1 cellular context compared by ENCODE assay signal in genomic region chr7:129383542-129384132, GRCh38.
TF ChIP-seq lines count a peak whose summit lies in the region.

No MANE protein-coding gene starts in this region.

TF ChIP-seq in K562, 482 proteins besides CTCF, POLR2A, EP300 and RAD21:
- TF ChIP-seq C11orf30 (IDR thresholded peaks at IDR 0.05; ENCODE audit: low read depth) (peak; percentile 54; the same call in 1 of the 2 replicates), NCOR1 (IDR thresholded peaks at IDR 0.05) (0 out of 2 replicates have a peak, but pooled peaks have one; percentile 13), E2F3 (CRISPR knock-in tag; IDR thresholded peaks at IDR 0.05) (no peak), ZNF316 (IDR thresholded peaks at IDR 0.05) (peak; percentile 74), SLC30A9 (CRISPR knock-in tag; IDR thresholded peaks at IDR 0.05) (no peak), CBX1 (IDR thresholded peaks at IDR 0.05; ENCODE audit: low read depth) (no peak), NFIX (CRISPR knock-in tag; IDR thresholded peaks at IDR 0.05; ENCODE audit: low read depth) (no peak), HSF4 (CRISPR knock-in tag; IDR thresholded peaks at IDR 0.05; ENCODE audit: borderline replicate concordance) (no peak), NFIC (IDR thresholded peaks at IDR 0.05) (no peak), ZNF778 (CRISPR knock-in tag; IDR thresholded peaks at IDR 0.05) (no peak), STAT6 (CRISPR knock-in tag; IDR thresholded peaks at IDR 0.05) (no peak), HDGF (IDR thresholded peaks at IDR 0.05) (no peak), GABPA (tag; conservative IDR thresholded peaks at IDR 0.05; ENCODE audit: low read depth) (no peak), HNRNPLL (IDR thresholded peaks at IDR 0.05; ENCODE audit: low read depth, low read length, poor library complexity, severe bottlenecking) (no peak), HMG20A (CRISPR knock-in tag; conservative IDR thresholded peaks at IDR 0.05) (no peak), DACH1 (IDR thresholded peaks at IDR 0.05; ENCODE audit: partially characterized antibody) (no peak), TAF1 (IDR thresholded peaks at IDR 0.05; ENCODE audit: control insufficient read depth, extremely low read depth, insufficient read depth, low read length, severe bottlenecking) (no peak), POLR2AphosphoS2 (IDR thresholded peaks at IDR 0.05; ENCODE audit: low read length) (no peak), TFAM (CRISPR knock-in tag; conservative IDR thresholded peaks at IDR 0.05) (no peak), ZNF561 (CRISPR knock-in tag; conservative IDR thresholded peaks at IDR 0.05) (no peak), NR4A1 (CRISPR knock-in tag; IDR thresholded peaks at IDR 0.05) (no peak), NR4A1 (tag; IDR thresholded peaks at IDR 0.05) (no peak), WHSC1 (IDR thresholded peaks at IDR 0.05; ENCODE audit: low read length) (no peak), ZNF699 (CRISPR knock-in tag; IDR thresholded peaks at IDR 0.05; ENCODE audit: insufficient replicate concordance) (no peak), SOX6 (IDR thresholded peaks at IDR 0.05) (no peak), GTF2F1 (IDR thresholded peaks at IDR 0.05; ENCODE audit: low read depth, low read length) (no peak), RBM17 (IDR thresholded peaks at IDR 0.05; ENCODE audit: borderline replicate concordance, low read depth, low read length) (no peak), NELFE (IDR thresholded peaks at IDR 0.05; ENCODE audit: insufficient read depth, insufficient read length) (no peak), KLF1 (tag; IDR thresholded peaks at IDR 0.05) (no peak), MAFG (tag; conservative IDR thresholded peaks at IDR 0.05) (0 out of 2 replicates have a peak, but pooled peaks have one; percentile 33), ZZZ3 (IDR thresholded peaks at IDR 0.05) (no peak)
- TF ChIP-seq, protein P1, sequence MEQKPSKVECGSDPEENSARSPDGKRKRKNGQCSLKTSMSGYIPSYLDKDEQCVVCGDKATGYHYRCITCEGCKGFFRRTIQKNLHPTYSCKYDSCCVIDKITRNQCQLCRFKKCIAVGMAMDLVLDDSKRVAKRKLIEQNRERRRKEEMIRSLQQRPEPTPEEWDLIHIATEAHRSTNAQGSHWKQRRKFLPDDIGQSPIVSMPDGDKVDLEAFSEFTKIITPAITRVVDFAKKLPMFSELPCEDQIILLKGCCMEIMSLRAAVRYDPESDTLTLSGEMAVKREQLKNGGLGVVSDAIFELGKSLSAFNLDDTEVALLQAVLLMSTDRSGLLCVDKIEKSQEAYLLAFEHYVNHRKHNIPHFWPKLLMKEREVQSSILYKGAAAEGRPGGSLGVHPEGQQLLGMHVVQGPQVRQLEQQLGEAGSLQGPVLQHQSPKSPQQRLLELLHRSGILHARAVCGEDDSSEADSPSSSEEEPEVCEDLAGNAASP (IDR thresholded peaks at IDR 0.05), result no peak
- TF ChIP-seq, protein P2, sequence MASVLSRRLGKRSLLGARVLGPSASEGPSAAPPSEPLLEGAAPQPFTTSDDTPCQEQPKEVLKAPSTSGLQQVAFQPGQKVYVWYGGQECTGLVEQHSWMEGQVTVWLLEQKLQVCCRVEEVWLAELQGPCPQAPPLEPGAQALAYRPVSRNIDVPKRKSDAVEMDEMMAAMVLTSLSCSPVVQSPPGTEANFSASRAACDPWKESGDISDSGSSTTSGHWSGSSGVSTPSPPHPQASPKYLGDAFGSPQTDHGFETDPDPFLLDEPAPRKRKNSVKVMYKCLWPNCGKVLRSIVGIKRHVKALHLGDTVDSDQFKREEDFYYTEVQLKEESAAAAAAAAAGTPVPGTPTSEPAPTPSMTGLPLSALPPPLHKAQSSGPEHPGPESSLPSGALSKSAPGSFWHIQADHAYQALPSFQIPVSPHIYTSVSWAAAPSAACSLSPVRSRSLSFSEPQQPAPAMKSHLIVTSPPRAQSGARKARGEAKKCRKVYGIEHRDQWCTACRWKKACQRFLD (CRISPR knock-in tag; IDR thresholded peaks at IDR 0.05), result no peak
- TF ChIP-seq, protein P3, sequence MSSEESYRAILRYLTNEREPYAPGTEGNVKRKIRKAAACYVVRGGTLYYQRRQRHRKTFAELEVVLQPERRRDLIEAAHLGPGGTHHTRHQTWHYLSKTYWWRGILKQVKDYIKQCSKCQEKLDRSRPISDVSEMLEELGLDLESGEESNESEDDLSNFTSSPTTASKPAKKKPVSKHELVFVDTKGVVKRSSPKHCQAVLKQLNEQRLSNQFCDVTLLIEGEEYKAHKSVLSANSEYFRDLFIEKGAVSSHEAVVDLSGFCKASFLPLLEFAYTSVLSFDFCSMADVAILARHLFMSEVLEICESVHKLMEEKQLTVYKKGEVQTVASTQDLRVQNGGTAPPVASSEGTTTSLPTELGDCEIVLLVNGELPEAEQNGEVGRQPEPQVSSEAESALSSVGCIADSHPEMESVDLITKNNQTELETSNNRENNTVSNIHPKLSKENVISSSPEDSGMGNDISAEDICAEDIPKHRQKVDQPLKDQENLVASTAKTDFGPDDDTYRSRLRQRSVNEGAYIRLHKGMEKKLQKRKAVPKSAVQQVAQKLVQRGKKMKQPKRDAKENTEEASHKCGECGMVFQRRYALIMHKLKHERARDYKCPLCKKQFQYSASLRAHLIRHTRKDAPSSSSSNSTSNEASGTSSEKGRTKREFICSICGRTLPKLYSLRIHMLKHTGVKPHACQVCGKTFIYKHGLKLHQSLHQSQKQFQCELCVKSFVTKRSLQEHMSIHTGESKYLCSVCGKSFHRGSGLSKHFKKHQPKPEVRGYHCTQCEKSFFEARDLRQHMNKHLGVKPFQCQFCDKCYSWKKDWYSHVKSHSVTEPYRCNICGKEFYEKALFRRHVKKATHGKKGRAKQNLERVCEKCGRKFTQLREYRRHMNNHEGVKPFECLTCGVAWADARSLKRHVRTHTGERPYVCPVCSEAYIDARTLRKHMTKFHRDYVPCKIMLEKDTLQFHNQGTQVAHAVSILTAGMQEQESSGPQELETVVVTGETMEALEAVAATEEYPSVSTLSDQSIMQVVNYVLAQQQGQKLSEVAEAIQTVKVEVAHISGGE (CRISPR knock-in tag; IDR thresholded peaks at IDR 0.05), result no peak
- TF ChIP-seq, protein P4, sequence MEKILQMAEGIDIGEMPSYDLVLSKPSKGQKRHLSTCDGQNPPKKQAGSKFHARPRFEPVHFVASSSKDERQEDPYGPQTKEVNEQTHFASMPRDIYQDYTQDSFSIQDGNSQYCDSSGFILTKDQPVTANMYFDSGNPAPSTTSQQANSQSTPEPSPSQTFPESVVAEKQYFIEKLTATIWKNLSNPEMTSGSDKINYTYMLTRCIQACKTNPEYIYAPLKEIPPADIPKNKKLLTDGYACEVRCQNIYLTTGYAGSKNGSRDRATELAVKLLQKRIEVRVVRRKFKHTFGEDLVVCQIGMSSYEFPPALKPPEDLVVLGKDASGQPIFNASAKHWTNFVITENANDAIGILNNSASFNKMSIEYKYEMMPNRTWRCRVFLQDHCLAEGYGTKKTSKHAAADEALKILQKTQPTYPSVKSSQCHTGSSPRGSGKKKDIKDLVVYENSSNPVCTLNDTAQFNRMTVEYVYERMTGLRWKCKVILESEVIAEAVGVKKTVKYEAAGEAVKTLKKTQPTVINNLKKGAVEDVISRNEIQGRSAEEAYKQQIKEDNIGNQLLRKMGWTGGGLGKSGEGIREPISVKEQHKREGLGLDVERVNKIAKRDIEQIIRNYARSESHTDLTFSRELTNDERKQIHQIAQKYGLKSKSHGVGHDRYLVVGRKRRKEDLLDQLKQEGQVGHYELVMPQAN (IDR thresholded peaks at IDR 0.05; ENCODE audit: borderline replicate concordance), result no peak
- TF ChIP-seq, protein P5, sequence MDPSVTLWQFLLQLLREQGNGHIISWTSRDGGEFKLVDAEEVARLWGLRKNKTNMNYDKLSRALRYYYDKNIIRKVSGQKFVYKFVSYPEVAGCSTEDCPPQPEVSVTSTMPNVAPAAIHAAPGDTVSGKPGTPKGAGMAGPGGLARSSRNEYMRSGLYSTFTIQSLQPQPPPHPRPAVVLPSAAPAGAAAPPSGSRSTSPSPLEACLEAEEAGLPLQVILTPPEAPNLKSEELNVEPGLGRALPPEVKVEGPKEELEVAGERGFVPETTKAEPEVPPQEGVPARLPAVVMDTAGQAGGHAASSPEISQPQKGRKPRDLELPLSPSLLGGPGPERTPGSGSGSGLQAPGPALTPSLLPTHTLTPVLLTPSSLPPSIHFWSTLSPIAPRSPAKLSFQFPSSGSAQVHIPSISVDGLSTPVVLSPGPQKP (CRISPR knock-in tag; IDR thresholded peaks at IDR 0.05), result no peak
TF ChIP-seq in K562: peak in this region for 4.
